In the genomic region with DNA sequence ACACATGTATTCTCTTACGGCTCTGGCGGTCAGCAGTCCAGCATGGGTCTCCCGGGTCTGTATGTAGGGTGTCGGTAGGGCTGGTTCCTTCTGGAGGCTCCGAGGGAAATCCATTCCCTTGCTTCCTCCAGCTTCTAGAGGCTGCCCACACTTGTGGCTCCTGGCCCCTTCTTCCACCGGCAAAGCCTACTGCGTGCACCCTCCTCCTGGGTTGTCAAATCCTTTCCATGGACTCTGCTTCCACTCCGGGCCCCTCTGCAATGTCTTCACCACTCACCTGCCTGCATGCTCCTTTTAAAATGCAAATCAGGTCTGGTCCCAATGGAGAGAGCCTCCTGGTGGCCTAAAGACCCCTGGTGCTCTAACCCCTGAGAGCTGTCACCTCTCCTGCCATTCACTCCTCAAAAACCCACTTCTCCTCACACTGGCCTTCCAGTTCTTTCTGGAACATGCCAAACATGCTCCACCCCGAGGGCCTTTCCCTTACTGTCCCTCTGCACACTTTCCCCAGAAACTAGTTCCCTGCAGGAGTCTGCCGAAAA, we compare ENCODE assay signal across 18 cellular contexts.
DNase-seq lines count a peak whose midpoint lies in the region; ATAC-seq and TF ChIP-seq lines count a peak whose summit lies in the region.
"Had no signal": no experiment of that assay in that cellular context is flagged by ENCODE, and none has a peak within 500 bp of the region (broad histone marks: within the 10 kb centered on the region; RNA-seq: fewer than 3 reads in every experiment).

No MANE protein-coding gene starts in this region.

- H4K5ac ChIP-seq in H9 (ENCODE audit: insufficient read length, low read depth, low read length): no peak overlapping the region

- H3K23me2 ChIP-seq in H9 (ENCODE audit: insufficient read length, low read depth, low read length, poor library complexity, severe bottlenecking): no peaks in the 10 kb centered on the region

- no peak overlapping the region for H3K23ac ChIP-seq in H9 (ENCODE audit: insufficient read length, low read depth, low read length)

- H3K4me1 ChIP-seq in H9 (ENCODE audit: insufficient read depth, low read length): no peaks in the 10 kb centered on the region
- H3K4me1 ChIP-seq in suprapubic skin: no peaks in the 10 kb centered on the region
- no peaks in the 10 kb centered on the region for H3K4me1 ChIP-seq in aorta (ENCODE audit: control insufficient read depth in 1 of 2, insufficient read depth in 2 of 2, low read length in 2 of 2)

- DNase-seq in H9 (peak; percentile 30), WTC11 (ENCODE audit: low spot score) (no peak), mesenteric fat pad (ENCODE audit: low spot score) (peak; percentile 65), suprapubic skin (ENCODE audit: low spot score in 2 of 2) (peak; percentile 12 to 33), posterior vena cava (ENCODE audit: low spot score) (no peak), aorta (no peak), NCI-H146 treated with DMSO at 0.1 percent for 48 hours (lab: John Stamatoyannopoulos, UW; ENCODE audit: unreplicated experiment) (no peak)
- DNase-seq: ACHN; C1 segment of cervical spinal cord; HFFc6; NCI-H1105; NCI-H1694; NCI-H2081 treated with DMSO at 0.1 percent for 48 hours; NCI-H446 treated with DMSO at 0.1 percent for 48 hours; NK-92 treated with Interleukin-12 subunit alpha and Interleukin-12 subunit beta, amount 100 ng/mL, for 24 hours; SHP77 had no signal

- H3K36me3 ChIP-seq in suprapubic skin (no peaks in the 10 kb centered on the region), aorta (ENCODE audit: control insufficient read depth in 1 of 2, insufficient read depth in 2 of 2, low read length in 1 of 2) (no peaks in the 10 kb centered on the region)

- TF ChIP-seq EP300 in suprapubic skin (IDR thresholded peaks at IDR 0.05): no peak

- no peak for TF ChIP-seq POLR2A in suprapubic skin (IDR thresholded peaks at IDR 0.05)

- no peak overlapping the region for H3K56ac ChIP-seq in H9 (ENCODE audit: insufficient read length, low read depth, low read length)

- no peak overlapping the region for H3K9ac ChIP-seq in H9 (ENCODE audit: extremely low read depth, insufficient read length, low read length)

- ATAC-seq in WTC11: peak; percentile 38
- ATAC-seq in aorta (ENCODE audit: low FRiP score): no peak
- ATAC-seq: K562 had no signal

- H3K27ac ChIP-seq in H9 (ENCODE audit: insufficient read length, low read depth, low read length) (no peak overlapping the region), suprapubic skin (no peak overlapping the region), aorta (ENCODE audit: low read depth in 1 of 2, low read length in 2 of 2) (no peak overlapping the region)
- H3K27ac ChIP-seq: SK-N-MC had no signal

- POLR2A ChIA-PET in WTC11 (lab: Charles Lee): no interaction called here

- H3T11ph ChIP-seq in H9 (ENCODE audit: low read length): no peak overlapping the region

- H3K79me2 ChIP-seq in H9 (ENCODE audit: insufficient read depth, low read length): no peaks in the 10 kb centered on the region

- no peak overlapping the region; a peak in 1 of 5 replicates for H3K4me3 Mint-ChIP-seq in H9
- H3K4me3 Mint-ChIP-seq in WTC11: no peak overlapping the region
- H3K4me3 Mint-ChIP-seq: HFFc6 had no signal

- H4K8ac ChIP-seq in H9 (replicated peaks; ENCODE audit: insufficient read length, low read depth, low read length): no peak overlapping the region

- WGBS in H9 (ENCODE audit: extremely low coverage, insufficient read length, low lambda C conversion rate): no CpG with 5 or more reads among the region's 10 CpGs
- WGBS in suprapubic skin: 88% methylated on average over 10 of the region's 10 CpGs
- WGBS in aorta, 2 donors: 89% methylated on average over 10 of the region's 10 CpGs

- no peak overlapping the region for H2AFZ ChIP-seq in H9 (ENCODE audit: low read length)

- no peak overlapping the region for H2AK5ac ChIP-seq in H9 (ENCODE audit: insufficient read length, low read length)

- no peak overlapping the region for H2BK12ac ChIP-seq in H9 (ENCODE audit: insufficient read length, low read depth, low read length)

- H3K9me3 ChIP-seq in H9 (ENCODE audit: control insufficient read depth, low read depth, low read length): no peaks in the 10 kb centered on the region
- no peaks in the 10 kb centered on the region for H3K9me3 ChIP-seq in suprapubic skin
- H3K9me3 ChIP-seq in aorta (ENCODE audit: control insufficient read depth, low read length): no peaks in the 10 kb centered on the region

- CTCF ChIA-PET in WTC11 (lab: Charles Lee): no interaction called here

- H2BK20ac ChIP-seq in H9 (ENCODE audit: low read depth, low read length, poor library complexity, severe bottlenecking): no peak overlapping the region

- peak overlapping the region in 1 of 3 experiments; percentile 21; a peak in 3 of 7 replicates for H3K27ac Mint-ChIP-seq in H9
- H3K27ac Mint-ChIP-seq in WTC11: no peak overlapping the region
- H3K27ac Mint-ChIP-seq: HFFc6 had no signal

- H3K4me3 ChIP-seq in suprapubic skin (no peak overlapping the region), aorta (ENCODE audit: low read length in 2 of 2) (no peak overlapping the region)
- H3K4me3 ChIP-seq: K562, SK-N-MC had no signal

- H3K36me3 Mint-ChIP-seq in H9 (ENCODE audit: insufficient read depth in 1 of 3, low read depth in 3 of 3) (no peaks in the 10 kb centered on the region; a peak in 1 of 7 replicates), WTC11 (no peaks in the 10 kb centered on the region)

- no peak overlapping the region for H3K18ac ChIP-seq in H9 (ENCODE audit: insufficient read length, low read depth, low read length)

- H3K9me3 Mint-ChIP-seq in H9: no peaks in the 10 kb centered on the region; a peak in 2 of 5 replicates
- no peaks in the 10 kb centered on the region for H3K9me3 Mint-ChIP-seq in WTC11
- H3K9me3 Mint-ChIP-seq: HFFc6 had no signal

- no peaks in the 10 kb centered on the region for H3K27me3 ChIP-seq in H9 (ENCODE audit: insufficient read depth, low read length)
- H3K27me3 ChIP-seq in suprapubic skin: peaks cover 17% of the 10 kb centered on the region
- H3K27me3 ChIP-seq in aorta (ENCODE audit: control insufficient read depth in 1 of 2, insufficient read depth in 2 of 2, low read length in 1 of 2): no peaks in the 10 kb centered on the region

- intact Hi-C loops in posterior vena cava (cut with DNase I): no loop called here
- intact Hi-C loops in aorta (cut with DNase I): no loop called here

- H2BK120ac ChIP-seq in H9 (ENCODE audit: low read depth, low read length, poor library complexity, severe bottlenecking): no peak overlapping the region

- no peak overlapping the region for H3K14ac ChIP-seq in H9 (ENCODE audit: insufficient read depth, low read length)

- TF ChIP-seq CTCF in H9 (conservative IDR thresholded peaks at IDR 0.05) (peak; percentile 15; the same call in 2 of the 3 replicates), WTC11 (IDR thresholded peaks at IDR 0.05) (no peak), suprapubic skin (IDR thresholded peaks at IDR 0.05) (no peak)

- no peaks in the 10 kb centered on the region for H3K79me1 ChIP-seq in H9 (ENCODE audit: insufficient read depth, low read depth, low read length, poor library complexity, severe bottlenecking)

- no peak overlapping the region for H3K4me2 ChIP-seq in H9 (ENCODE audit: insufficient read depth, insufficient read length, low read length)

- H3K4me1 Mint-ChIP-seq in H9 (peaks cover 24 to 36% of the 10 kb centered on the region in 2 experiments), WTC11 (peaks cover 19% of the 10 kb centered on the region)

- no peak overlapping the region for H4K91ac ChIP-seq in H9 (ENCODE audit: insufficient read length, low read depth, low read length)

- H2BK15ac ChIP-seq in H9 (ENCODE audit: low read depth, low read length): no peak overlapping the region

- no peaks in the 10 kb centered on the region for H4K20me1 ChIP-seq in H9 (ENCODE audit: control insufficient read depth, insufficient read depth, insufficient read length)

- H3K4ac ChIP-seq in H9 (ENCODE audit: low read depth, low read length): no peak overlapping the region

- H3K27me3 Mint-ChIP-seq in H9 (ENCODE audit: low read depth) (peaks cover 60% of the 10 kb centered on the region), WTC11 (ENCODE audit: low read depth) (peaks cover 12% of the 10 kb centered on the region)

- H2BK5ac ChIP-seq in H9 (ENCODE audit: insufficient read length, low read length): no peak overlapping the region

TF ChIP-seq in WTC11, 78 proteins besides CTCF, POLR2A, EP300 and RAD21:
- TF ChIP-seq NR2C2 (CRISPR knock-in tag; IDR thresholded peaks at IDR 0.05): no peak
- no peak for TF ChIP-seq ZNF121 (CRISPR knock-in tag; IDR thresholded peaks at IDR 0.05)
- TF ChIP-seq HMGA2 (CRISPR knock-in tag; IDR thresholded peaks at IDR 0.05): no peak
- peak; percentile 29; the same call in 1 of the 2 replicates for TF ChIP-seq ZNF423 (CRISPR knock-in tag; IDR thresholded peaks at IDR 0.05)

Comparison
In these comparisons a context has a peak if more than half of its experiments do, and no peak if none do; other contexts are left out.
1. DNase-seq: peak in H9 (single experiment), mesenteric fat pad (single experiment) and suprapubic skin (2 of 2); none in WTC11 (single experiment), posterior vena cava (single experiment), aorta (0 of 2) and NCI-H146 treated with DMSO at 0.1 percent for 48 hours (single experiment).